26 cellular contexts compared by ENCODE assay signal in the genomic region with DNA sequence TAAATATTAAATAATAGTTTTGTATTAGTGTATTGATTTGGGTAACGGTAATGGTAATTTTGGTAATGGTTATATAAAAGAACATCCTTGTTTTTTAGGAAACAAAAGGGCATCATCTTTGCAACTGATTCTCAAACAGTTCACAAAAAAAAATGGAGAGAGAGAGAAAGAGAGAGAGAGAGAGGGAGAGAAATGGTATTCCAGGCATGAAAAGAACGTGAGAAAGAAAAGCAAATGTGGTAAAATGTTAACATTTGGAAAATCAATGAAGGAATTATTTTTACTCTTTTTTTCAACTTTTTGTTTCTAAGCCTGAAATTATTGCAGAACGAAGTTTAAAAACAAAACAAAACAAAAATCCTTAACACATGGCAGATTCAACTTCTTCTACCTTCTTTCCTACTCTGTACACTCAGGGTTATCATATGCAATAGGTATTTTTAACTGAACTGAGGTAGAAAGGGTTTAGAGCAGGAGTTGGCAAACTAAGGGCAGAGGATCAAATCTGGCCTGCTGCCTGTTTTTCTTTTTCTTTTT.
"Had no signal": no experiment of that assay in that cellular context is flagged by ENCODE, and none has a peak within 500 bp of the region (broad histone marks: within the 10 kb centered on the region; RNA-seq: fewer than 3 reads in every experiment).

No MANE protein-coding gene starts in this region.

- H3K36me3 ChIP-seq: ascending aorta, left ventricle myocardium inferior, pancreas, prostate gland, transverse colon had no signal

- H3K4me3 Mint-ChIP-seq: activated CD4-positive, alpha-beta memory T cell treated with anti-CD3 and anti-CD28 coated beads for 36 hours; activated CD4-positive, alpha-beta T cell treated with anti-CD3 and anti-CD28 coated beads, Interleukin-2, amount 10 ng/mL, durations not matched to agents 24 days and 14 days; activated naive CD4-positive, alpha-beta T cell treated with anti-CD3 and anti-CD28 coated beads, Interleukin-2, amount 10 ng/mL, durations not matched to agents 7 days and 5 days; activated naive CD8-positive, alpha-beta T cell treated with anti-CD3 and anti-CD28 coated beads, Interleukin-2, amount 10 ng/mL, durations not matched to agents 7 days and 5 days; dendritic cell treated with granulocyte-macrophage colony-stimulating factor and Interleukin-4, amounts not matched to agents 40 ng/mL and 50 ng/mL, for 4 days; endodermal cell; nephron progenitor cell had no signal

- H3K9me3 ChIP-seq: ascending aorta, left ventricle myocardium inferior, neutrophil, pancreas, prostate gland, transverse colon had no signal

- DNase-seq: activated CD4-positive, alpha-beta memory T cell treated with anti-CD3 and anti-CD28 coated beads for 36 hours; activated CD4-positive, alpha-beta T cell treated with anti-CD3 and anti-CD28 coated beads, Interleukin-2, amount 10 ng/mL, durations not matched to agents 24 days and 14 days; activated CD4-positive, CD25-positive, alpha-beta regulatory T cell treated with anti-CD3 and anti-CD28 coated beads, Interleukin-2, amount 50 U/mL, for 72 hours; activated CD8-positive, alpha-beta memory T cell treated with anti-CD3 and anti-CD28 coated beads, Interleukin-2, amount 50 U/mL, for 4 hours; activated gamma-delta T cell; activated naive CD4-positive, alpha-beta T cell treated with anti-CD3 and anti-CD28 coated beads, Interleukin-2, amount 10 ng/mL, durations not matched to agents 7 days and 5 days; activated naive CD8-positive, alpha-beta T cell treated with anti-CD3 and anti-CD28 coated beads, Interleukin-2, amount 10 ng/mL, durations not matched to agents 7 days and 5 days; activated T-cell treated with anti-CD3 and anti-CD28 coated beads, Interleukin-2, amount 50 U/mL, for 1 hour; caudate nucleus; endodermal cell; left ventricle myocardium inferior; naive B cell; nephron progenitor cell; pancreas; stimulated activated CD4-positive, alpha-beta T cell treated with anti-CD3 and anti-CD28 coated beads, Interleukin-2, amount 100 ng/mL, for 48 hours; stimulated activated naive CD4-positive, alpha-beta T cell treated with Interleukin-2 at 50 U/mL for 16 hours; T-helper 17 cell; transverse colon had no signal

- FAIRE-seq: frontal cortex, islet of Langerhans, pancreas, urothelium cell line had no signal

- H3K9me3 Mint-ChIP-seq: activated CD4-positive, alpha-beta memory T cell treated with anti-CD3 and anti-CD28 coated beads for 36 hours; activated CD4-positive, alpha-beta T cell treated with anti-CD3 and anti-CD28 coated beads, Interleukin-2, amount 10 ng/mL, durations not matched to agents 24 days and 14 days; activated naive CD4-positive, alpha-beta T cell treated with anti-CD3 and anti-CD28 coated beads, Interleukin-2, amount 10 ng/mL, durations not matched to agents 7 days and 5 days; activated naive CD8-positive, alpha-beta T cell treated with anti-CD3 and anti-CD28 coated beads, Interleukin-2, amount 10 ng/mL, durations not matched to agents 7 days and 5 days; dendritic cell treated with granulocyte-macrophage colony-stimulating factor and Interleukin-4, amounts not matched to agents 40 ng/mL and 50 ng/mL, for 4 days; endodermal cell; naive B cell; nephron progenitor cell had no signal

- H3K27me3 ChIP-seq: ascending aorta, neutrophil, pancreas, transverse colon had no signal

- H3K4me3 ChIP-seq: ascending aorta, left ventricle myocardium inferior, lung, pancreas, prostate gland, transverse colon had no signal

- H3K4me1 ChIP-seq: prostate gland had no signal

- H3K36me3 Mint-ChIP-seq: naive B cell had no signal

- H3K27me3 Mint-ChIP-seq: activated CD4-positive, alpha-beta memory T cell treated with anti-CD3 and anti-CD28 coated beads for 36 hours; dendritic cell treated with granulocyte-macrophage colony-stimulating factor and Interleukin-4, amounts not matched to agents 40 ng/mL and 50 ng/mL, for 4 days; naive B cell had no signal

- H3K27ac ChIP-seq: ascending aorta, left ventricle myocardium inferior, neutrophil, pancreas, prostate gland, transverse colon had no signal

- H3K27ac Mint-ChIP-seq: activated CD4-positive, alpha-beta memory T cell treated with anti-CD3 and anti-CD28 coated beads for 36 hours; activated CD4-positive, alpha-beta T cell treated with anti-CD3 and anti-CD28 coated beads, Interleukin-2, amount 10 ng/mL, durations not matched to agents 24 days and 14 days; activated naive CD4-positive, alpha-beta T cell treated with anti-CD3 and anti-CD28 coated beads, Interleukin-2, amount 10 ng/mL, durations not matched to agents 7 days and 5 days; activated naive CD8-positive, alpha-beta T cell treated with anti-CD3 and anti-CD28 coated beads, Interleukin-2, amount 10 ng/mL, durations not matched to agents 7 days and 5 days; dendritic cell treated with granulocyte-macrophage colony-stimulating factor and Interleukin-4, amounts not matched to agents 40 ng/mL and 50 ng/mL, for 4 days; endodermal cell; nephron progenitor cell; T-helper 17 cell had no signal
